Comparison of ENCODE assay signal across 11 cellular contexts in genomic region chr18:65751145-65752085, GRCh38. TPM values are rescaled to one million over a fixed set of nuclear protein-coding genes. Genes with fewer than 3 reads are reported as not detected.
DNase-seq lines count a peak whose midpoint lies in the region; ATAC-seq and TF ChIP-seq lines count a peak whose summit lies in the region.
"Had no signal": no experiment of that assay in that cellular context is flagged by ENCODE, and none has a peak within 500 bp of the region (broad histone marks: within the 10 kb centered on the region; RNA-seq: fewer than 3 reads in every experiment).

No MANE protein-coding gene starts in this region.

- TF ChIP-seq CTCF in choroid plexus epithelial cell (conservative IDR thresholded peaks at IDR 0.05; ENCODE audit: low read depth, low read length) (no peak), neural crest cell (conservative IDR thresholded peaks at IDR 0.05) (no peak)

- no peaks in the 10 kb centered on the region for H3K36me3 Mint-ChIP-seq in neural crest cell (ENCODE audit: low read depth)

- DNase-seq in COLO668 (lab: John Stamatoyannopoulos, UW; ENCODE audit: unreplicated experiment) (peak; percentile 91), NCI-H2081 (lab: John Stamatoyannopoulos, UW) (peak; percentile 60 to 85), choroid plexus epithelial cell (ENCODE audit: low read depth) (no peak), neural crest cell (ENCODE audit: low read depth, low spot score) (peak; percentile 31), NCI-H1930 (lab: John Stamatoyannopoulos, UW) (no peak), T1000 (lab: John Stamatoyannopoulos, UW) (no peak), HCEC 1CT (no peak)
- DNase-seq: CD4-positive, alpha-beta T cell; effector memory CD4-positive, alpha-beta T cell; mammary epithelial cell had no signal

- no peak overlapping the region for H3K27ac Mint-ChIP-seq in neural crest cell (ENCODE audit: unreplicated experiment)
- H3K27ac Mint-ChIP-seq: CD4-positive, alpha-beta T cell had no signal

- H3K4me1 Mint-ChIP-seq in neural crest cell = peaks cover 42% of the 10 kb centered on the region

- H3K9me3 Mint-ChIP-seq in neural crest cell = no peaks in the 10 kb centered on the region

- ATAC-seq in GM21786 (IDR thresholded peaks at IDR 0.05; ENCODE audit: unreplicated experiment) = no peak

- H3K27me3 Mint-ChIP-seq in neural crest cell (ENCODE audit: low read depth) = peaks cover 38% of the 10 kb centered on the region

- peak overlapping the region; percentile 91 for H3K4me3 Mint-ChIP-seq in neural crest cell
- H3K4me3 Mint-ChIP-seq: CD4-positive, alpha-beta T cell had no signal

- H3K4me3 ChIP-seq in choroid plexus epithelial cell (ENCODE audit: low read depth, low read length) = peak overlapping the region; percentile 45

RNA-seq across cellular contexts. Expression of gene CDH7, which starts 0.6 kb away (rescaled TPM):
- 6.3 and 7.3 TPM in 2 replicates for total RNA-seq in neural crest cell
- total RNA-seq: CD4-positive, alpha-beta T cell; mammary epithelial cell had no signal

Comparison
In these comparisons a context has a peak if more than half of its experiments do, and no peak if none do; other contexts are left out.
1. DNase-seq: peak in COLO668 (single experiment), NCI-H2081 (2 of 2) and neural crest cell (single experiment); none in choroid plexus epithelial cell (single experiment), NCI-H1930 (0 of 2), T1000 (single experiment) and HCEC 1CT (single experiment).